ENCODE assay signal across 25 cellular contexts in the genomic region with DNA sequence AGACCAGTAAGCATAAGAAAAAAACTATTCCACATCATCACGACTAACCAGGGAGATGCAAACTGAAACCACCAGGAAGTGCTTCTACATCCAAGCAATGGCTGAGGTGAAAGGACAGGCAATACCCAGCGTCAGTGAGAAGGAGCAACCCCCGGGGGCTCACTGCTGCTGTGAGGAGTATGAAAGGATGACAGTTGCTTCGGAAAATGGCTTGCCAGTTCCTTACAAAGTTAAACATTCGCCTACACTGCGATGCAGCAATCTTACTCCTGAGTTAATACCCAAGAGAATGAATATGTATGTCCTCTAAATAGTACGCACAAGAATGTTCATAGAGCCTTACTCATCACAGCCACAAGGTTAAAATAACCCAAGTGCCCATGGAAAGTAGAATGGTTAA. TPM values are rescaled to one million over a fixed set of nuclear protein-coding genes. Genes with fewer than 3 reads are reported as not detected.
A peak's percentile ranks its signal among the peaks of the same experiment; 100 is the strongest.
DNase-seq lines count a peak whose midpoint lies in the region; ATAC-seq and TF ChIP-seq lines count a peak whose summit lies in the region.
"Had no signal": no experiment of that assay in that cellular context is flagged by ENCODE, and none has a peak within 500 bp of the region (broad histone marks: within the 10 kb centered on the region; RNA-seq: fewer than 3 reads in every experiment).

No MANE protein-coding gene starts in this region.

- no peaks in the 10 kb centered on the region for H3K27me3 ChIP-seq in brain microvascular endothelial cell (replicated peaks)
- no peaks in the 10 kb centered on the region for H3K27me3 ChIP-seq in neural progenitor cell
- H3K27me3 ChIP-seq: gastrocnemius medialis, right lobe of liver, uterus had no signal

- ATAC-seq in GM19023 (IDR thresholded peaks at IDR 0.05; ENCODE audit: unreplicated experiment) = no peak
- ATAC-seq in HG02840 (IDR thresholded peaks at IDR 0.05; ENCODE audit: low FRiP score, unreplicated experiment) = no peak
- ATAC-seq: activated CD8-positive, alpha-beta T cell treated with anti-CD3 and anti-CD28 coated beads for 36 hours; gastrocnemius medialis; right lobe of liver; WTC11 had no signal

- in situ Hi-C loops in brain microvascular endothelial cell (cut with HindIII; ENCODE audit: low pct_ligation_motif_present, low sequenced_read_pairs) = no loop called here

- peaks cover 21% of the 10 kb centered on the region for H3K4me1 ChIP-seq in neural progenitor cell
- H3K4me1 ChIP-seq: parathyroid adenoma, right lobe of liver, uterus had no signal

- H3K36me3 ChIP-seq in brain microvascular endothelial cell (replicated peaks) (no peaks in the 10 kb centered on the region), neural progenitor cell (no peaks in the 10 kb centered on the region)
- H3K36me3 ChIP-seq: gastrocnemius medialis, right lobe of liver, uterus had no signal

- no peaks in the 10 kb centered on the region for H4K20me1 ChIP-seq in neural progenitor cell (ENCODE audit: low read depth)

- H3K9me3 ChIP-seq in neural progenitor cell (ENCODE audit: low read depth) = no peaks in the 10 kb centered on the region
- H3K9me3 ChIP-seq: right lobe of liver had no signal

- H3K4me3 ChIP-seq in brain microvascular endothelial cell (ENCODE audit: low read depth, low read length) (no peak overlapping the region), neural progenitor cell (no peak overlapping the region)
- H3K4me3 ChIP-seq: gastrocnemius medialis, right lobe of liver, uterus had no signal

- H3K9ac ChIP-seq in neural progenitor cell = no peak overlapping the region
- H3K9ac ChIP-seq: parathyroid adenoma had no signal

- H3K4me1 Mint-ChIP-seq in neural progenitor cell (peaks cover 26% of the 10 kb centered on the region), CD14-positive monocyte (no peaks in the 10 kb centered on the region)

- H3K9me3 Mint-ChIP-seq in neural progenitor cell = peaks cover 6% of the 10 kb centered on the region
- H3K9me3 Mint-ChIP-seq in CD14-positive monocyte = peaks cover under 1 to 12% (median 6%) of the 10 kb centered on the region in 7 donors

- DNase-seq in ELR (ENCODE audit: low read depth) (peak; percentile 23), brain microvascular endothelial cell (peak; percentile 47), glomerular visceral epithelial cell (ENCODE audit: extremely low spot score) (peak; percentile 9), neural progenitor cell (ENCODE audit: low spot score) (no peak), HuH-7 (ENCODE audit: low spot score) (no peak), CD14-positive monocyte (ENCODE audit: low spot score) (no peak)
- DNase-seq: activated CD8-positive, alpha-beta T cell treated with anti-CD3 and anti-CD28 coated beads for 36 hours; activated gamma-delta T cell; activated T-cell treated with anti-CD3 and anti-CD28 coated beads for 4 hours; dermis blood vessel endothelial cell; DMS 273 treated with DMSO at 0.1 percent for 48 hours; gastrocnemius medialis; H7; KBM-7; MV-4-11; NCI-H2171; NCI-H524 treated with DMSO at 0.1 percent for 48 hours; right lobe of liver; uterus had no signal

- intact Hi-C loops in CD14-positive monocyte (cut with micrococcal nuclease) = no loop called here

- TF ChIP-seq CTCF in brain microvascular endothelial cell (IDR thresholded peaks at IDR 0.05; ENCODE audit: low read depth, low read length, missing control alignments) (no peak), neural progenitor cell (IDR thresholded peaks at IDR 0.05) (no peak), CD14-positive monocyte (IDR thresholded peaks at IDR 0.05) (no peak)

- H2AFZ ChIP-seq in neural progenitor cell (replicated peaks) = no peak overlapping the region
- H2AFZ ChIP-seq: parathyroid adenoma had no signal

- H3K4me3 Mint-ChIP-seq in neural progenitor cell (no peak overlapping the region), CD14-positive monocyte (no peak overlapping the region)
- H3K4me3 Mint-ChIP-seq: activated CD8-positive, alpha-beta T cell treated with anti-CD3 and anti-CD28 coated beads for 36 hours; memory B cell; WTC11 had no signal

- H3K27me3 Mint-ChIP-seq in neural progenitor cell (ENCODE audit: insufficient read depth, low read depth) (no peaks in the 10 kb centered on the region), CD14-positive monocyte (ENCODE audit: low read depth in 3 of 3) (peaks cover 11 to 58% (median 34%) of the 10 kb centered on the region in 3 donors)

- no peak overlapping the region for H3K4me2 ChIP-seq in neural progenitor cell

- peak overlapping the region; percentile 39 for H3K27ac Mint-ChIP-seq in neural progenitor cell
- no peak overlapping the region for H3K27ac Mint-ChIP-seq in CD14-positive monocyte
- H3K27ac Mint-ChIP-seq: activated CD8-positive, alpha-beta T cell treated with anti-CD3 and anti-CD28 coated beads for 36 hours; memory B cell had no signal

- no peaks in the 10 kb centered on the region for H3F3A ChIP-seq in neural progenitor cell (ENCODE audit: low read depth)

- no peaks in the 10 kb centered on the region for H3K79me2 ChIP-seq in neural progenitor cell (ENCODE audit: low read depth)
- H3K79me2 ChIP-seq: parathyroid adenoma had no signal

- peak overlapping the region; percentile 15 for H3K27ac ChIP-seq in brain microvascular endothelial cell
- H3K27ac ChIP-seq in neural progenitor cell = no peak overlapping the region
- H3K27ac ChIP-seq: C4-2B, gastrocnemius medialis, parathyroid adenoma, right lobe of liver, uterus had no signal

- H3K36me3 Mint-ChIP-seq in neural progenitor cell = no peaks in the 10 kb centered on the region
- H3K36me3 Mint-ChIP-seq in CD14-positive monocyte = no peaks in the 10 kb centered on the region

RNA-seq across cellular contexts. Expression of gene PLXNA1, which starts 13.3 kb away (rescaled TPM):
- 34.7 and 89.1 TPM in 2 replicates for total RNA-seq in neural progenitor cell (ENCODE audit: low replicate concordance)
- not detected for polyA plus RNA-seq in CD14-positive monocyte

Comparison
In these comparisons a context has a peak if more than half of its experiments do, and no peak if none do; other contexts are left out.
1. DNase-seq: peak in ELR (single experiment), brain microvascular endothelial cell (single experiment) and glomerular visceral epithelial cell (single experiment); none in neural progenitor cell (single experiment), HuH-7 (single experiment) and CD14-positive monocyte (single experiment).